Comparison of ENCODE assay signal across 39 cellular contexts in genomic region chr12:108140501-108140900, GRCh38. TPM values are rescaled to one million over a fixed set of nuclear protein-coding genes. Genes with fewer than 3 reads are reported as not detected.
DNase-seq lines count a peak whose midpoint lies in the region; ATAC-seq and TF ChIP-seq lines count a peak whose summit lies in the region.
"Had no signal": no experiment of that assay in that cellular context is flagged by ENCODE, and none has a peak within 500 bp of the region (broad histone marks: within the 10 kb centered on the region; RNA-seq: fewer than 3 reads in every experiment).

No MANE protein-coding gene starts in this region.

- intact Hi-C loops in posterior vena cava (cut with DNase I), result no loop called here
- intact Hi-C loops in colonic mucosa (cut with DNase I), result no loop called here
- intact Hi-C loops in dorsolateral prefrontal cortex (cut with DNase I), result no loop called here

- H3K36me3 ChIP-seq in endodermal cell (ENCODE audit: control insufficient read depth, insufficient read depth, low read length), result no peaks in the 10 kb centered on the region
- H3K36me3 ChIP-seq in neuronal stem cell (replicated peaks in 1 of 2; ENCODE audit: control insufficient read depth in 2 of 2, insufficient read depth in 2 of 2, low read length in 2 of 2), result no peaks in the 10 kb centered on the region
- H3K36me3 ChIP-seq in colonic mucosa, result no peaks in the 10 kb centered on the region
- H3K36me3 ChIP-seq: BE2C; BLaER1; BLaER1 treated with 17β-estradiol and CSF1 and Interleukin-3, amounts not matched to agents 10 nM and 100 nM had no signal

- DNase-seq in central memory CD8-positive, alpha-beta T cell (ENCODE audit: low spot score in 2 of 2), result no peak
- DNase-seq in endodermal cell (peak; percentile 44), neuronal stem cell (ENCODE audit: low spot score) (no peak), posterior vena cava (ENCODE audit: low spot score) (peak; percentile 47), colonic mucosa (no peak), T-cell (no peak), dorsolateral prefrontal cortex (no peak)
- no peak for DNase-seq in stimulated activated CD4-positive, alpha-beta T cell treated with anti-CD3 and anti-CD28 coated beads, Interleukin-2, amount 100 ng/mL, for 24 hours
- DNase-seq: 8988T; ACHN; AML-193; BE2C; C1 segment of cervical spinal cord; Caco-2; Calu3; CD4-positive, alpha-beta memory T cell; CD4-positive, alpha-beta T cell; CD4-positive, CD25-positive, alpha-beta regulatory T cell; CD8-positive, alpha-beta memory T cell; CD8-positive, alpha-beta T cell; COR-L47; DMS 273 treated with DMSO at 0.1 percent for 48 hours; DMS153; DMS53; DMS79; DMS79 treated with DMSO at 0.1 percent for 48 hours; DND-41; EL had no signal

- POLR2A ChIA-PET in T-cell (lab: Charles Lee), result no interaction called here

- peak overlapping the region; percentile 50 for H2BK15ac ChIP-seq in neuronal stem cell (ENCODE audit: low read length)

- H2AFZ ChIP-seq in neuronal stem cell (ENCODE audit: low read length), result no peak overlapping the region

- peaks cover 2% of the 10 kb centered on the region for H3K36me3 Mint-ChIP-seq in central memory CD8-positive, alpha-beta T cell (ENCODE audit: insufficient read depth)
- no peaks in the 10 kb centered on the region for H3K36me3 Mint-ChIP-seq in endodermal cell (ENCODE audit: low read depth)
- no peaks in the 10 kb centered on the region for H3K36me3 Mint-ChIP-seq in T-cell
- H3K36me3 Mint-ChIP-seq: CD14-positive monocyte; CD4-positive, alpha-beta memory T cell; CD4-positive, CD25-positive, alpha-beta regulatory T cell; CD8-positive, alpha-beta memory T cell; CD8-positive, alpha-beta T cell had no signal

- H2BK5ac ChIP-seq in neuronal stem cell (ENCODE audit: low read length), result no peak overlapping the region

- H3K4me3 Mint-ChIP-seq in central memory CD8-positive, alpha-beta T cell, result no peak overlapping the region
- H3K4me3 Mint-ChIP-seq in endodermal cell, result no peak overlapping the region
- H3K4me3 Mint-ChIP-seq in T-cell, result no peak overlapping the region
- H3K4me3 Mint-ChIP-seq: B cell; CD14-positive monocyte; CD4-positive, alpha-beta memory T cell; CD4-positive, alpha-beta T cell; CD4-positive, CD25-positive, alpha-beta regulatory T cell; CD8-positive, alpha-beta memory T cell; CD8-positive, alpha-beta T cell had no signal

- no peak overlapping the region for H4K8ac ChIP-seq in neuronal stem cell (ENCODE audit: low read depth, low read length)

- no peak overlapping the region for H3K14ac ChIP-seq in neuronal stem cell (ENCODE audit: low read length)

- peaks cover 18% of the 10 kb centered on the region for H3K27me3 ChIP-seq in endodermal cell (ENCODE audit: control insufficient read depth, insufficient read depth, low read length, poor library complexity, severe bottlenecking)
- no peaks in the 10 kb centered on the region for H3K27me3 ChIP-seq in neuronal stem cell (ENCODE audit: control insufficient read depth in 3 of 3, insufficient read depth in 3 of 3, low read depth in 1 of 3, low read length in 3 of 3)
- H3K27me3 ChIP-seq in colonic mucosa, result no peaks in the 10 kb centered on the region
- no peaks in the 10 kb centered on the region for H3K27me3 ChIP-seq in dorsolateral prefrontal cortex
- H3K27me3 ChIP-seq: BE2C; BLaER1; BLaER1 treated with 17β-estradiol and CSF1 and Interleukin-3, amounts not matched to agents 10 nM and 100 nM had no signal

- peaks cover 33% of the 10 kb centered on the region for H3K27me3 Mint-ChIP-seq in central memory CD8-positive, alpha-beta T cell
- H3K27me3 Mint-ChIP-seq in endodermal cell (ENCODE audit: insufficient read depth), result peaks cover 66% of the 10 kb centered on the region
- H3K27me3 Mint-ChIP-seq in T-cell, result peaks cover 7% of the 10 kb centered on the region in 2 donors
- H3K27me3 Mint-ChIP-seq: B cell had no signal

- no peak overlapping the region for H3K9ac ChIP-seq in endodermal cell (ENCODE audit: extremely low read depth, low read length, poor library complexity, severe bottlenecking)
- no peak overlapping the region for H3K9ac ChIP-seq in neuronal stem cell (ENCODE audit: low read depth, low read length, poor library complexity)
- H3K9ac ChIP-seq in colonic mucosa (ENCODE audit: low read depth in 2 of 2, low read length in 2 of 2), result no peak overlapping the region
- H3K9ac ChIP-seq: BLaER1; BLaER1 treated with 17β-estradiol and CSF1 and Interleukin-3, amounts not matched to agents 10 nM and 100 nM had no signal

- H2AK5ac ChIP-seq in neuronal stem cell (ENCODE audit: low read depth, low read length), result peak overlapping the region; percentile 76

- 51 to 86% methylated on average over 2 to 5 of the region's 5 CpGs for WGBS in endodermal cell (ENCODE audit: insufficient coverage in 1 of 2, insufficient read length in 1 of 2), 2 experiments
- WGBS in neuronal stem cell (ENCODE audit: extremely low coverage in 2 of 2, insufficient read length in 2 of 2, insufficient replicate concordance in 1 of 2), 2 donors, result no CpG with 5 or more reads among the region's 5 CpGs

- H3K4ac ChIP-seq in neuronal stem cell (ENCODE audit: low read length), result no peak overlapping the region

- peak overlapping the region; percentile 55 for H3K27ac Mint-ChIP-seq in central memory CD8-positive, alpha-beta T cell (ENCODE audit: low read depth)
- H3K27ac Mint-ChIP-seq in endodermal cell (no peak overlapping the region), T-cell (no peak overlapping the region)
- H3K27ac Mint-ChIP-seq: B cell; CD14-positive monocyte; CD4-positive, alpha-beta memory T cell; CD4-positive, alpha-beta T cell; CD4-positive, CD25-positive, alpha-beta regulatory T cell; CD8-positive, alpha-beta memory T cell; CD8-positive, alpha-beta T cell had no signal

- H3K4me3 ChIP-seq in endodermal cell (ENCODE audit: low read length) (no peak overlapping the region), neuronal stem cell (ENCODE audit: low read length in 2 of 2) (no peak overlapping the region), colonic mucosa (no peak overlapping the region), dorsolateral prefrontal cortex (no peak overlapping the region)
- H3K4me3 ChIP-seq: A549; BLaER1; BLaER1 treated with 17β-estradiol and CSF1 and Interleukin-3, amounts not matched to agents 10 nM and 100 nM had no signal

- peak overlapping the region; percentile 77 for H3K18ac ChIP-seq in neuronal stem cell (ENCODE audit: low read length)

- H3K79me1 ChIP-seq in neuronal stem cell (ENCODE audit: low read depth, low read length), result no peaks in the 10 kb centered on the region

- H3K4me1 Mint-ChIP-seq in central memory CD8-positive, alpha-beta T cell, result no peaks in the 10 kb centered on the region
- H3K4me1 Mint-ChIP-seq in endodermal cell (peaks cover 25% of the 10 kb centered on the region), T-cell (no peaks in the 10 kb centered on the region)
- H3K4me1 Mint-ChIP-seq: B cell; CD14-positive monocyte; CD4-positive, alpha-beta memory T cell; CD4-positive, CD25-positive, alpha-beta regulatory T cell; CD8-positive, alpha-beta memory T cell had no signal

- no peak for ATAC-seq in central memory CD8-positive, alpha-beta T cell (replicated peaks; ENCODE audit: extremely low read depth, poor library complexity, severe bottlenecking)
- no peak for ATAC-seq in T-cell (replicated peaks in 1 of 4)
- ATAC-seq: A549; CD8-positive, alpha-beta T cell had no signal

- no peak overlapping the region for H3K23ac ChIP-seq in neuronal stem cell (ENCODE audit: low read depth, low read length, poor library complexity)

- H3K4me2 ChIP-seq in neuronal stem cell (ENCODE audit: insufficient read depth, low read length, poor library complexity, severe bottlenecking), result no peak overlapping the region
- H3K4me2 ChIP-seq: A549; BLaER1; BLaER1 treated with 17β-estradiol and CSF1 and Interleukin-3, amounts not matched to agents 10 nM and 100 nM had no signal

- H3K4me1 ChIP-seq in endodermal cell (ENCODE audit: control insufficient read depth, insufficient read depth, low read length) (peaks cover 8% of the 10 kb centered on the region), neuronal stem cell (ENCODE audit: control insufficient read depth in 2 of 2, insufficient read depth in 1 of 2, low read depth in 1 of 2, low read length in 2 of 2) (peaks cover 0 to 10% of the 10 kb centered on the region in 2 donors), colonic mucosa (no peaks in the 10 kb centered on the region)
- H3K4me1 ChIP-seq: A549; BE2C; BLaER1; BLaER1 treated with 17β-estradiol and CSF1 and Interleukin-3, amounts not matched to agents 10 nM and 100 nM; Caco-2 had no signal

- H3K9me3 ChIP-seq in endodermal cell (ENCODE audit: control insufficient read depth, low read length), result no peaks in the 10 kb centered on the region
- no peaks in the 10 kb centered on the region for H3K9me3 ChIP-seq in neuronal stem cell (replicated peaks in 1 of 2; ENCODE audit: control insufficient read depth in 2 of 2, insufficient read depth in 1 of 2, low read depth in 1 of 2, low read length in 2 of 2)
- no peaks in the 10 kb centered on the region for H3K9me3 ChIP-seq in colonic mucosa
- H3K9me3 ChIP-seq: A549; BE2C; BLaER1; BLaER1 treated with 17β-estradiol and CSF1 and Interleukin-3, amounts not matched to agents 10 nM and 100 nM; Caco-2 had no signal

- H2BK12ac ChIP-seq in neuronal stem cell (ENCODE audit: low read length), result no peak overlapping the region

- H4K91ac ChIP-seq in neuronal stem cell (ENCODE audit: low read depth, low read length, poor library complexity), result no peak overlapping the region

- no peak overlapping the region for H2BK120ac ChIP-seq in neuronal stem cell (ENCODE audit: low read depth, low read length)

- CTCF ChIA-PET in T-cell (lab: Charles Lee), result no interaction called here

- H3K27ac ChIP-seq in endodermal cell (ENCODE audit: low read depth, low read length), result no peak overlapping the region
- H3K27ac ChIP-seq in neuronal stem cell (replicated peaks; ENCODE audit: low read length), result no peak overlapping the region
- H3K27ac ChIP-seq in colonic mucosa, result no peak overlapping the region
- H3K27ac ChIP-seq in dorsolateral prefrontal cortex, result peak overlapping the region in 1 of 59 donors; percentile 48
- H3K27ac ChIP-seq: 22Rv1; A549; BLaER1; BLaER1 treated with 17β-estradiol and CSF1 and Interleukin-3, amounts not matched to agents 10 nM and 100 nM; C4-2B had no signal

- TF ChIP-seq CTCF in endodermal cell (conservative IDR thresholded peaks at IDR 0.05) (no peak), colonic mucosa (IDR thresholded peaks at IDR 0.05) (no peak), dorsolateral prefrontal cortex (IDR thresholded peaks at IDR 0.05 in 54 of 56, conservative IDR thresholded peaks at IDR 0.05 in 2 of 56; ENCODE audit: low read depth in 1 of 56, partially characterized antibody in 56 of 56) (no peak)

- no peaks in the 10 kb centered on the region for H3K9me3 Mint-ChIP-seq in central memory CD8-positive, alpha-beta T cell
- H3K9me3 Mint-ChIP-seq in endodermal cell (no peaks in the 10 kb centered on the region), T-cell (no peaks in the 10 kb centered on the region)
- H3K9me3 Mint-ChIP-seq: CD14-positive monocyte; CD4-positive, alpha-beta memory T cell; CD4-positive, alpha-beta T cell; CD4-positive, CD25-positive, alpha-beta regulatory T cell; CD8-positive, alpha-beta memory T cell; CD8-positive, alpha-beta T cell had no signal

RNA-seq across cellular contexts. Expression of gene WSCD2, which starts 11.4 kb away (rescaled TPM):
- total RNA-seq in endodermal cell (1 to 10 TPM in 1 of 2 donors, under 1 TPM in 1; 0.80 to 1.3 TPM), posterior vena cava (10 to 100 TPM in 1 of 2 donors, 1 to 10 TPM in 1; 9.3 to 17.8 TPM), colonic mucosa (under 1 TPM; 0.15 to 0.74 TPM), T-cell (1 to 10 TPM in 1 of 5 donors, under 1 TPM in 3, not detected in 1; 0.06 to 1.2 (median 0.49) TPM), dorsolateral prefrontal cortex (10 to 100 TPM; 15.4 to 68.3 (median 43.9) TPM)
- polyA plus RNA-seq in endodermal cell (2013, experiment 1 of 2), result 4.0 TPM
- polyA plus RNA-seq in endodermal cell (2013, experiment 2 of 2), result 2.6 TPM
- 0.70 TPM for polyA plus RNA-seq in neuronal stem cell (2013, experiment 1 of 2)
- 0.64 TPM for polyA plus RNA-seq in neuronal stem cell (2013, experiment 2 of 2)
- total RNA-seq: A172; A673; Caco-2; Calu3; CD4-positive, alpha-beta memory T cell; CD4-positive, alpha-beta T cell; CD8-positive, alpha-beta memory T cell; CD8-positive, alpha-beta T cell had no signal
- polyA plus RNA-seq: A549; AG04450; BJ; CD14-positive monocyte; CD4-positive, alpha-beta memory T cell had no signal

Comparison
In these comparisons a context has a peak if more than half of its experiments do, and no peak if none do; other contexts are left out.
1. DNase-seq: peak in endodermal cell (single experiment) and posterior vena cava (single experiment); none in central memory CD8-positive, alpha-beta T cell (0 of 2), neuronal stem cell (single experiment), stimulated activated CD4-positive, alpha-beta T cell treated with anti-CD3 and anti-CD28 coated beads, Interleukin-2, amount 100 ng/mL, for 24 hours (0 of 2), colonic mucosa (single experiment), T-cell (0 of 34) and dorsolateral prefrontal cortex (0 of 10).
2. RNA of gene WSCD2, which starts 11.4 kb away (total RNA-seq): 15.4 to 68.3 TPM in dorsolateral prefrontal cortex and 9.3 to 17.8 TPM in posterior vena cava; 0.80 to 1.3 TPM in endodermal cell, 0.15 to 0.74 TPM in colonic mucosa and 0.06 to 1.2 TPM in T-cell; every median in the first group is over 4 times any median in the second.